In genomic region chr2:24372033-24372432, GRCh38 we compare ENCODE assay signal across 8 cellular contexts.
"Had no signal": no experiment of that assay in that cellular context is flagged by ENCODE, and none has a peak within 500 bp of the region (broad histone marks: within the 10 kb centered on the region; RNA-seq: fewer than 3 reads in every experiment).

No MANE protein-coding gene starts in this region.

- ATAC-seq: GM12878 had no signal

- DNase-seq: GDM1, GF-D8 had no signal

- H3K4me3 ChIP-seq: GM12878 had no signal

- FAIRE-seq: G401.6, GM12878, GM12891, GM12892, GM18507, GM19239 had no signal
